31 cellular contexts compared by ENCODE assay signal in genomic region chr15:89792106-89792805, GRCh38. TPM values are rescaled to one million over a fixed set of nuclear protein-coding genes. Genes with fewer than 3 reads are reported as not detected.
A peak's percentile ranks its signal among the peaks of the same experiment; 100 is the strongest.
DNase-seq lines count a peak whose midpoint lies in the region; ATAC-seq, FAIRE-seq and TF ChIP-seq lines count a peak whose summit lies in the region.
"Had no signal": no experiment of that assay in that cellular context is flagged by ENCODE, and none has a peak within 500 bp of the region (broad histone marks: within the 10 kb centered on the region; RNA-seq: fewer than 3 reads in every experiment).

No MANE protein-coding gene starts in this region.

- H2BK12ac ChIP-seq in trophoblast cell (ENCODE audit: low read length) = no peak overlapping the region

- no peak for TF ChIP-seq POLR2A in endothelial cell of umbilical vein (IDR thresholded peaks at IDR 0.05; ENCODE audit: low read depth, low read length)

- no peak overlapping the region for H2AK5ac ChIP-seq in trophoblast cell (ENCODE audit: low read length)

- no peak overlapping the region for H3K14ac ChIP-seq in trophoblast cell (ENCODE audit: low read length)

- TSS peak; percentile 29 for BruUV-seq in endothelial cell of umbilical vein (replicated peaks; lab: Mats Ljungman, UMichigan)

- TF ChIP-seq CTCF in left ventricle myocardium inferior (IDR thresholded peaks at IDR 0.05; ENCODE audit: borderline replicate concordance) (no peak), endothelial cell of umbilical vein (IDR thresholded peaks at IDR 0.05; ENCODE audit: extremely low read depth in 1 of 2, insufficient read depth in 1 of 2, low read depth in 1 of 2, low read length in 2 of 2) (no peak), mucosa of descending colon (IDR thresholded peaks at IDR 0.05) (no peak)

- H3K27ac ChIP-seq in left ventricle myocardium inferior (replicated peaks) = no peak overlapping the region
- H3K27ac ChIP-seq in endothelial cell of umbilical vein (ENCODE audit: insufficient read depth, low read depth, low read length) = no peak overlapping the region
- H3K27ac ChIP-seq in trophoblast cell (ENCODE audit: low read depth, low read length) = no peak overlapping the region
- H3K27ac ChIP-seq: RWPE1, SK-N-MC had no signal

- FAIRE-seq in endothelial cell of umbilical vein (lab: Jason Lieb, UNC) = no peak
- FAIRE-seq: GM12892, GM19239, H1 had no signal

- H2AFZ ChIP-seq in endothelial cell of umbilical vein (ENCODE audit: low read depth, low read length) (no peak overlapping the region), trophoblast cell (ENCODE audit: insufficient read depth, low read length, poor library complexity) (no peak overlapping the region)

- peaks cover 4% of the 10 kb centered on the region for H3K79me2 ChIP-seq in endothelial cell of umbilical vein (ENCODE audit: control insufficient read depth, insufficient read depth, low read length)
- no peaks in the 10 kb centered on the region for H3K79me2 ChIP-seq in trophoblast cell (ENCODE audit: control insufficient read depth, insufficient read depth, low read length, poor library complexity)

- H3K4me3 ChIP-seq in left ventricle myocardium inferior (no peak overlapping the region), endothelial cell of umbilical vein (replicated peaks in 1 of 3; ENCODE audit: insufficient read depth in 1 of 3, low read depth in 1 of 3, low read length in 3 of 3) (no peak overlapping the region), mucosa of descending colon (no peak overlapping the region), trophoblast cell (ENCODE audit: low read depth, low read length) (no peak overlapping the region)
- H3K4me3 ChIP-seq: SK-N-MC had no signal

- no peak overlapping the region for H2BK5ac ChIP-seq in trophoblast cell (ENCODE audit: low read depth, low read length, poor library complexity)

- H3K27me3 ChIP-seq in left ventricle myocardium inferior (ENCODE audit: low read depth) (no peaks in the 10 kb centered on the region), endothelial cell of umbilical vein (ENCODE audit: control insufficient read depth in 2 of 2, insufficient read depth in 2 of 2, low read length in 2 of 2) (no peaks in the 10 kb centered on the region), trophoblast cell (ENCODE audit: insufficient read depth, low read length) (no peaks in the 10 kb centered on the region)

- DNase-seq in cardiac septum (ENCODE audit: low spot score) (peak; percentile 67), left ventricle myocardium inferior (no peak), endothelial cell of umbilical vein (ENCODE audit: low read depth, low spot score) (no peak), mucosa of descending colon (peak in 2 of 3 donors; percentile 21 to 39), NCI-H526 (lab: John Stamatoyannopoulos, UW) (no peak), cerebellum (ENCODE audit: low spot score) (no peak), trophoblast cell (no peak)
- DNase-seq: 8988T, ACHN, Calu3, DMS153, DND-41, KBM-7, MV-4-11, NCI-H1105, NCI-H1436 treated with DMSO at 0.1 percent for 48 hours, NCI-H187 treated with DMSO at 0.1 percent for 48 hours, NCI-H2171 treated with DMSO at 0.1 percent for 48 hours, NCI-H345, NCI-H526 treated with DMSO at 0.1 percent for 48 hours, SIG-M5 had no signal

- ATAC-seq in mucosa of descending colon = no peak
- no peak for ATAC-seq in GM18909 (IDR thresholded peaks at IDR 0.05; ENCODE audit: poor library complexity, unreplicated experiment)
- ATAC-seq: Panc1 had no signal

- H3K9ac ChIP-seq in endothelial cell of umbilical vein (replicated peaks; ENCODE audit: extremely low read depth, insufficient read depth, low read length) = no peak overlapping the region
- H3K9ac ChIP-seq in trophoblast cell (ENCODE audit: low read length) = no peak overlapping the region

- POLR2A ChIA-PET in endothelial cell of umbilical vein (lab: Charles Lee) = no interaction called here

- H3K4ac ChIP-seq in trophoblast cell (ENCODE audit: low read depth, low read length) = no peak overlapping the region

- peaks cover 27% of the 10 kb centered on the region for H3K9me3 ChIP-seq in left ventricle myocardium inferior (replicated peaks)
- H3K9me3 ChIP-seq in endothelial cell of umbilical vein (replicated peaks; ENCODE audit: control insufficient read depth, insufficient read depth, low read length) = no peaks in the 10 kb centered on the region
- no peaks in the 10 kb centered on the region for H3K9me3 ChIP-seq in mucosa of descending colon
- peaks cover 4% of the 10 kb centered on the region for H3K9me3 ChIP-seq in trophoblast cell (ENCODE audit: insufficient read depth, low read depth, low read length)

- H2BK120ac ChIP-seq in trophoblast cell (ENCODE audit: insufficient read depth, low read length, poor library complexity) = no peak overlapping the region

- H3K36me3 ChIP-seq in left ventricle myocardium inferior = peaks cover 17% of the 10 kb centered on the region
- H3K36me3 ChIP-seq in endothelial cell of umbilical vein (ENCODE audit: control insufficient read depth in 2 of 2, extremely low read depth in 1 of 2, insufficient read depth in 2 of 2, low read length in 2 of 2) = peaks cover 8 to 36% of the 10 kb centered on the region in 2 experiments
- no peaks in the 10 kb centered on the region for H3K36me3 ChIP-seq in mucosa of descending colon (ENCODE audit: low read depth)
- no peaks in the 10 kb centered on the region for H3K36me3 ChIP-seq in trophoblast cell (ENCODE audit: control insufficient read depth in 1 of 2, insufficient read depth in 2 of 2, low read length in 2 of 2)

- intact Hi-C loops in cardiac septum (cut with DNase I) = no loop called here
- intact Hi-C loops in left ventricle myocardium inferior (cut with micrococcal nuclease) = no loop called here
- intact Hi-C loops in endothelial cell of umbilical vein (cut with micrococcal nuclease) = no loop called here
- intact Hi-C loops in mucosa of descending colon (cut with DNase I, micrococcal nuclease) = no loop called here

- no peak overlapping the region for H3K23ac ChIP-seq in trophoblast cell (ENCODE audit: low read length)

- no peaks in the 10 kb centered on the region for H3K9me1 ChIP-seq in endothelial cell of umbilical vein (replicated peaks; ENCODE audit: control insufficient read depth, extremely low read depth, insufficient read depth, low read length)

- WGBS in trophoblast cell (ENCODE audit: extremely low coverage, insufficient coverage, insufficient read length) = no CpG with 5 or more reads among the region's 22 CpGs

- no peaks in the 10 kb centered on the region for H4K20me1 ChIP-seq in endothelial cell of umbilical vein (replicated peaks; ENCODE audit: control insufficient read depth, extremely low read depth, insufficient read depth, low read length)

- H4K12ac ChIP-seq in trophoblast cell (ENCODE audit: low read depth, low read length) = no peak overlapping the region

- H3K79me1 ChIP-seq in trophoblast cell (ENCODE audit: low read length) = no peaks in the 10 kb centered on the region

- CTCF ChIA-PET in endothelial cell of umbilical vein (lab: Charles Lee) = no interaction called here

- no peak overlapping the region for H4K8ac ChIP-seq in trophoblast cell (ENCODE audit: low read depth, low read length)

- dilution Hi-C loops in endothelial cell of umbilical vein (cut with MboI; ENCODE audit: extremely low pct_ligation_motif_present, low sequenced_read_pairs) = no loop called here

- H4K91ac ChIP-seq in trophoblast cell (ENCODE audit: low read depth, low read length) = no peak overlapping the region

- no peak overlapping the region for H3K18ac ChIP-seq in trophoblast cell (ENCODE audit: low read length)

- H3K4me2 ChIP-seq in endothelial cell of umbilical vein (ENCODE audit: insufficient read depth, low read length) = no peak overlapping the region
- no peak overlapping the region for H3K4me2 ChIP-seq in trophoblast cell (ENCODE audit: low read length)

- H3K4me1 ChIP-seq in left ventricle myocardium inferior (peaks cover 16% of the 10 kb centered on the region), endothelial cell of umbilical vein (ENCODE audit: control insufficient read depth, extremely low read depth, insufficient read depth, low read length) (peaks cover 19% of the 10 kb centered on the region), mucosa of descending colon (ENCODE audit: low read depth) (peaks cover 3% of the 10 kb centered on the region), trophoblast cell (ENCODE audit: control insufficient read depth in 1 of 2, insufficient read depth in 2 of 2, low read length in 2 of 2) (no peaks in the 10 kb centered on the region)

RNA-seq across cellular contexts. Expression of gene MESP2, which starts 16.1 kb away (rescaled TPM):
- total RNA-seq in cardiac septum (0.19 TPM), left ventricle myocardium inferior (0.27 TPM), endothelial cell of umbilical vein (0.42 TPM in 1 of 2 replicates, not detected in the other), mucosa of descending colon (1 to 10 TPM in 2 of 3 donors, under 1 TPM in 1; 0.79 to 4.7 (median 1.2) TPM), cerebellum (0.27 TPM)
- polyA plus RNA-seq in endothelial cell of umbilical vein = 0.21 and 0.43 TPM in 2 replicates
- 0.14 and 0.22 TPM in 2 replicates for polyA plus RNA-seq in endothelial cell of umbilical vein (2011; cell fraction: cytosol; rRNA removed)
- not detected in 2 replicates for polyA plus RNA-seq in endothelial cell of umbilical vein (2011; cell fraction: nucleus; rRNA removed)
- polyA plus RNA-seq in endothelial cell of umbilical vein (2012) = 0.27 and 0.64 TPM in 2 replicates
- not detected in 2 replicates for polyA minus RNA-seq in endothelial cell of umbilical vein
- not detected for polyA minus RNA-seq in endothelial cell of umbilical vein (2011; cell fraction: cytosol; rRNA and poly(A)+ RNA removed)
- not detected in 2 replicates for polyA minus RNA-seq in endothelial cell of umbilical vein (2011; cell fraction: nucleus; rRNA and poly(A)+ RNA removed)
- polyA plus RNA-seq in trophoblast cell (2013) = 0.10 and 0.22 TPM in 2 replicates
- total RNA-seq: Calu3, HT1080, MCF 10A, OCI-LY7 had no signal

RNA-seq across cellular contexts. Expression of gene ANPEP, which starts 22.4 kb away (rescaled TPM):
- 4.3 TPM for total RNA-seq in cardiac septum
- 8.9 TPM for total RNA-seq in left ventricle myocardium inferior
- total RNA-seq in endothelial cell of umbilical vein = 199 and 221 TPM in 2 replicates
- 177 and 190 TPM in 2 replicates for polyA plus RNA-seq in endothelial cell of umbilical vein
- polyA plus RNA-seq in endothelial cell of umbilical vein (2011; cell fraction: cytosol; rRNA removed) = 189 and 193 TPM in 2 replicates
- polyA plus RNA-seq in endothelial cell of umbilical vein (2011; cell fraction: nucleus; rRNA removed) = 268 and 281 TPM in 2 replicates
- 227 and 501 TPM in 2 replicates for polyA plus RNA-seq in endothelial cell of umbilical vein (2012)
- polyA minus RNA-seq in endothelial cell of umbilical vein = 193 and 209 TPM in 2 replicates
- not detected for polyA minus RNA-seq in endothelial cell of umbilical vein (2011; cell fraction: cytosol; rRNA and poly(A)+ RNA removed)
- 83.8 and 94.2 TPM in 2 replicates for polyA minus RNA-seq in endothelial cell of umbilical vein (2011; cell fraction: nucleus; rRNA and poly(A)+ RNA removed)
- 1,000 to 10,000 TPM in 1 of 3 donors, 100 to 1,000 TPM in 2; 270 to 1,014 (median 289) TPM for total RNA-seq in mucosa of descending colon
- total RNA-seq in cerebellum = 2.3 TPM
- 0.23 and 0.40 TPM in 2 replicates for polyA plus RNA-seq in trophoblast cell (2013)

RNA-seq across cellular contexts. Expression of gene MESP1, which starts 41.2 kb away (rescaled TPM):
- total RNA-seq in cardiac septum (0.86 TPM), left ventricle myocardium inferior (8.4 TPM), endothelial cell of umbilical vein (1.0 and 1.7 TPM in 2 replicates), mucosa of descending colon (10 to 100 TPM in 1 of 3 donors, 1 to 10 TPM in 2; 4.6 to 10.2 (median 8.5) TPM), cerebellum (2.1 TPM)
- polyA plus RNA-seq in endothelial cell of umbilical vein = 0.68 and 1.0 TPM in 2 replicates
- polyA plus RNA-seq in endothelial cell of umbilical vein (2011; cell fraction: cytosol; rRNA removed) = 0.21 and 0.35 TPM in 2 replicates
- 0.08 and 0.22 TPM in 2 replicates for polyA plus RNA-seq in endothelial cell of umbilical vein (2011; cell fraction: nucleus; rRNA removed)
- polyA plus RNA-seq in endothelial cell of umbilical vein (2012) = 1.00 and 1.3 TPM in 2 replicates
- polyA minus RNA-seq in endothelial cell of umbilical vein = not detected in 2 replicates
- polyA minus RNA-seq in endothelial cell of umbilical vein (2011; cell fraction: cytosol; rRNA and poly(A)+ RNA removed) = 4.2 TPM
- 0.24 and 0.53 TPM in 2 replicates for polyA minus RNA-seq in endothelial cell of umbilical vein (2011; cell fraction: nucleus; rRNA and poly(A)+ RNA removed)
- 0.04 and 0.10 TPM in 2 replicates for polyA plus RNA-seq in trophoblast cell (2013)

Comparison
In these comparisons a context has a peak if more than half of its experiments do, and no peak if none do; other contexts are left out.
1. DNase-seq: peak in cardiac septum (single experiment) and mucosa of descending colon (2 of 3); none in left ventricle myocardium inferior (single experiment), endothelial cell of umbilical vein (single experiment), NCI-H526 (0 of 2), cerebellum (single experiment) and trophoblast cell (0 of 2).
2. RNA of gene ANPEP, which starts 22.4 kb away (total RNA-seq): 270 to 1,014 TPM in mucosa of descending colon and 199 to 221 TPM in endothelial cell of umbilical vein; 8.9 TPM in left ventricle myocardium inferior (single experiment), 4.3 TPM in cardiac septum (single experiment) and 2.3 TPM in cerebellum (single experiment); every median in the first group is over 10 times any median in the second.